6 cellular contexts compared by ENCODE assay signal in genomic region chr1:152654110-152654509, GRCh38. TPM values are rescaled to one million over a fixed set of nuclear protein-coding genes. Genes with fewer than 3 reads are reported as not detected.
DNase-seq lines count a peak whose midpoint lies in the region; ATAC-seq and TF ChIP-seq lines count a peak whose summit lies in the region.

No MANE protein-coding gene starts in this region.

- H3K27me3 Mint-ChIP-seq in activated T-cell treated with anti-CD3 and anti-CD28 coated beads, Interleukin-2, amount 50 U/mL, for 72 hours (ENCODE audit: low read depth), result no peaks in the 10 kb centered on the region

- TF ChIP-seq POLR2A in vagina (IDR thresholded peaks at IDR 0.05), result no peak

- H3K9me3 ChIP-seq in left lung (no peaks in the 10 kb centered on the region), vagina (no peaks in the 10 kb centered on the region)

- peaks cover 5% of the 10 kb centered on the region for H3K4me1 Mint-ChIP-seq in activated T-cell treated with anti-CD3 and anti-CD28 coated beads, Interleukin-2, amount 50 U/mL, for 72 hours (ENCODE audit: low read depth)

- ATAC-seq in activated T-cell treated with anti-CD3 and anti-CD28 coated beads, Interleukin-2, amount 50 U/mL, for 72 hours (replicated peaks in 1 of 2), result peak; percentile 53 to 60
- ATAC-seq in left lung (peak; percentile 71), HG02571 (IDR thresholded peaks at IDR 0.05; ENCODE audit: unreplicated experiment) (no peak)

- no peak overlapping the region for H3K27ac Mint-ChIP-seq in activated T-cell treated with anti-CD3 and anti-CD28 coated beads, Interleukin-2, amount 50 U/mL, for 72 hours

- H3K4me3 Mint-ChIP-seq in activated T-cell treated with anti-CD3 and anti-CD28 coated beads, Interleukin-2, amount 50 U/mL, for 72 hours, result no peak overlapping the region

- no peaks in the 10 kb centered on the region for H3K9me3 Mint-ChIP-seq in activated T-cell treated with anti-CD3 and anti-CD28 coated beads, Interleukin-2, amount 50 U/mL, for 72 hours

- intact Hi-C loops in left lung (cut with DNase I) (no loop called here), vagina (cut with DNase I) (no loop called here)

- TF ChIP-seq CTCF in GM12873 (IDR thresholded peaks at IDR 0.05; ENCODE audit: insufficient read depth, low read depth, low read length, missing control alignments) (peak; percentile 80), left lung (IDR thresholded peaks at IDR 0.05) (peak; percentile 45 to 53), vagina (IDR thresholded peaks at IDR 0.05) (peak in 1 of 3 experiments; percentile 30)

- H3K36me3 ChIP-seq in left lung, result no peaks in the 10 kb centered on the region
- H3K36me3 ChIP-seq in vagina, result no peaks in the 10 kb centered on the region

- H3K27ac ChIP-seq in left lung, result no peak overlapping the region
- no peak overlapping the region for H3K27ac ChIP-seq in vagina

- H3K4me3 ChIP-seq in left lung (no peak overlapping the region), vagina (no peak overlapping the region)

- peaks cover 0 to 13% of the 10 kb centered on the region in 2 donors for H3K27me3 ChIP-seq in left lung
- H3K27me3 ChIP-seq in vagina, result no peaks in the 10 kb centered on the region

- no peaks in the 10 kb centered on the region for H3K36me3 Mint-ChIP-seq in activated T-cell treated with anti-CD3 and anti-CD28 coated beads, Interleukin-2, amount 50 U/mL, for 72 hours (ENCODE audit: insufficient read depth in 2 of 2)

- DNase-seq in NCI-H2107 treated with DMSO at 0.1 percent for 48 hours (lab: John Stamatoyannopoulos, UW; ENCODE audit: unreplicated experiment) (peak; percentile 27), left lung (no peak), vagina (ENCODE audit: extremely low spot score in 2 of 2) (no peak)
- DNase-seq in activated T-cell treated with anti-CD3 and anti-CD28 coated beads, Interleukin-2, amount 50 U/mL, for 72 hours, result peak; percentile 64 to 76

- H3K4me1 ChIP-seq in left lung (no peaks in the 10 kb centered on the region), vagina (no peaks in the 10 kb centered on the region)

RNA-seq across cellular contexts. Expression of gene LCE2D, which starts 9.1 kb away (rescaled TPM):
- total RNA-seq in activated T-cell treated with anti-CD3 and anti-CD28 coated beads, Interleukin-2, amount 50 U/mL, for 72 hours, result not detected
- total RNA-seq in left lung (not detected), vagina (not detected)

RNA-seq across cellular contexts. Expression of gene LCE2C, which starts 21.0 kb away (rescaled TPM):
- total RNA-seq in activated T-cell treated with anti-CD3 and anti-CD28 coated beads, Interleukin-2, amount 50 U/mL, for 72 hours, result not detected
- total RNA-seq in left lung, result not detected
- not detected for total RNA-seq in vagina

RNA-seq across cellular contexts. Expression of gene LCE3A, which starts 31.2 kb away (rescaled TPM):
- total RNA-seq in activated T-cell treated with anti-CD3 and anti-CD28 coated beads, Interleukin-2, amount 50 U/mL, for 72 hours, result not detected
- total RNA-seq in left lung, result not detected
- not detected for total RNA-seq in vagina

RNA-seq across cellular contexts. Expression of gene LCE2B, which starts 31.8 kb away (rescaled TPM):
- not detected for total RNA-seq in activated T-cell treated with anti-CD3 and anti-CD28 coated beads, Interleukin-2, amount 50 U/mL, for 72 hours
- total RNA-seq in left lung (not detected), vagina (not detected)

RNA-seq across cellular contexts. Expression of gene LCE3B, which starts 40.5 kb away (rescaled TPM):
- not detected for total RNA-seq in activated T-cell treated with anti-CD3 and anti-CD28 coated beads, Interleukin-2, amount 50 U/mL, for 72 hours
- not detected for total RNA-seq in left lung
- not detected for total RNA-seq in vagina

Comparison
In these comparisons a context has a peak if more than half of its experiments do, and no peak if none do; other contexts are left out.
1. DNase-seq: peak in NCI-H2107 treated with DMSO at 0.1 percent for 48 hours (single experiment) and activated T-cell treated with anti-CD3 and anti-CD28 coated beads, Interleukin-2, amount 50 U/mL, for 72 hours (2 of 2); none in left lung (0 of 2) and vagina (0 of 2).